In genomic region chr6:47307362-47308222, GRCh38 we compare ENCODE assay signal across 9 cellular contexts. TPM values are rescaled to one million over a fixed set of nuclear protein-coding genes. Genes with fewer than 3 reads are reported as not detected.
DNase-seq lines count a peak whose midpoint lies in the region; ATAC-seq and TF ChIP-seq lines count a peak whose summit lies in the region.
"Had no signal": no experiment of that assay in that cellular context is flagged by ENCODE, and none has a peak within 500 bp of the region (broad histone marks: within the 10 kb centered on the region; RNA-seq: fewer than 3 reads in every experiment).

No MANE protein-coding gene starts in this region.

- no peak overlapping the region for H3K27ac ChIP-seq in HUES6 (ENCODE audit: low read depth, low read length)
- H3K27ac ChIP-seq in dorsolateral prefrontal cortex, result peak overlapping the region in 2 of 59 donors; percentile 69 to 92

- H3K4me1 ChIP-seq in HUES6 (ENCODE audit: control insufficient read depth, insufficient read depth, low read length), result peaks cover 30% of the 10 kb centered on the region
- peaks cover 42% of the 10 kb centered on the region for H3K4me1 ChIP-seq in mucosa of stomach (ENCODE audit: control insufficient read depth, insufficient read depth, low read length)

- intact Hi-C loops in dorsolateral prefrontal cortex (cut with DNase I), result loop anchor here (2.0 to 5.0 kb wide), 4 partner anchors 65 to 459 kb away; no protein-coding TSS in a partner anchor

- H3K9me3 ChIP-seq in HUES6 (ENCODE audit: control insufficient read depth, insufficient read depth, low read depth, low read length), result no peaks in the 10 kb centered on the region
- no peaks in the 10 kb centered on the region for H3K9me3 ChIP-seq in mucosa of stomach (ENCODE audit: control insufficient read depth, low read length)

- H3K27me3 ChIP-seq in HUES6 (ENCODE audit: control insufficient read depth, insufficient read depth, low read length), result no peaks in the 10 kb centered on the region
- H3K27me3 ChIP-seq in dorsolateral prefrontal cortex, result no peaks in the 10 kb centered on the region
- no peaks in the 10 kb centered on the region for H3K27me3 ChIP-seq in mucosa of stomach (ENCODE audit: control insufficient read depth, insufficient read depth, low read length)

- H3K4me3 ChIP-seq in AG04449 (ENCODE audit: low read depth, low read length) (peak overlapping the region; percentile 8; the same call in 1 of the 2 replicates), HUES6 (ENCODE audit: low read depth, low read length) (peak overlapping the region; percentile 88), dorsolateral prefrontal cortex (peak overlapping the region; percentile 61 to 93 (median 82)), mucosa of stomach (ENCODE audit: low read length) (peak overlapping the region; percentile 72)

- DNase-seq in AG04449 (ENCODE audit: low read depth, low spot score) (no peak), dorsolateral prefrontal cortex (no peak), cerebellar nuclear complex (lab: John Stamatoyannopoulos, UW) (no peak), NCI-H1694 (lab: John Stamatoyannopoulos, UW) (no peak)
- DNase-seq: activated CD8-positive, alpha-beta memory T cell treated with anti-CD3 and anti-CD28 coated beads, Interleukin-2, amount 50 U/mL, for 48 hours had no signal

- peak overlapping the region; percentile 91 for H3K9ac ChIP-seq in HUES6 (ENCODE audit: low read length)
- peak overlapping the region; percentile 95 for H3K9ac ChIP-seq in mucosa of stomach (ENCODE audit: low read length)

- TF ChIP-seq CTCF in AG04449 (IDR thresholded peaks at IDR 0.05; ENCODE audit: insufficient read depth, low read length, missing control alignments) (no peak), dorsolateral prefrontal cortex (IDR thresholded peaks at IDR 0.05 in 54 of 56, conservative IDR thresholded peaks at IDR 0.05 in 2 of 56; ENCODE audit: low read depth in 1 of 56, partially characterized antibody in 56 of 56) (no peak)

- ATAC-seq in HG03432 (IDR thresholded peaks at IDR 0.05; ENCODE audit: unreplicated experiment) (no peak), GM21529 (IDR thresholded peaks at IDR 0.05; ENCODE audit: unreplicated experiment) (no peak)

- CTCF ChIA-PET in AG04449 (lab: Yijun Ruan, JAX), result interaction anchor here (1.0 to 15.2 kb wide), 2 partner anchors 212 to 459 kb away, joined by 3 to 331 read pairs; no protein-coding TSS in a partner anchor

- H3K36me3 ChIP-seq in HUES6 (ENCODE audit: control insufficient read depth, insufficient read depth, low read length) (peaks cover 17% of the 10 kb centered on the region; the same call in 1 of the 2 replicates), mucosa of stomach (ENCODE audit: control insufficient read depth, insufficient read depth, low read length) (no peaks in the 10 kb centered on the region)

- POLR2A ChIA-PET in AG04449 (lab: Yijun Ruan, JAX), result no interaction called here

RNA-seq across cellular contexts. Expression of gene TNFRSF21, which starts 2.1 kb away (rescaled TPM):
- total RNA-seq in dorsolateral prefrontal cortex, result 10 to 100 TPM; 35.8 to 77.3 (median 56.1) TPM

Comparison
In these comparisons a context has a peak if more than half of its experiments do, and no peak if none do; other contexts are left out.
1. H3K4me3 ChIP-seq: peak in every context shown above with its lines; median percentile 88 in HUES6; 82 in dorsolateral prefrontal cortex; 72 in mucosa of stomach; 8 in AG04449.